In the genomic region with DNA sequence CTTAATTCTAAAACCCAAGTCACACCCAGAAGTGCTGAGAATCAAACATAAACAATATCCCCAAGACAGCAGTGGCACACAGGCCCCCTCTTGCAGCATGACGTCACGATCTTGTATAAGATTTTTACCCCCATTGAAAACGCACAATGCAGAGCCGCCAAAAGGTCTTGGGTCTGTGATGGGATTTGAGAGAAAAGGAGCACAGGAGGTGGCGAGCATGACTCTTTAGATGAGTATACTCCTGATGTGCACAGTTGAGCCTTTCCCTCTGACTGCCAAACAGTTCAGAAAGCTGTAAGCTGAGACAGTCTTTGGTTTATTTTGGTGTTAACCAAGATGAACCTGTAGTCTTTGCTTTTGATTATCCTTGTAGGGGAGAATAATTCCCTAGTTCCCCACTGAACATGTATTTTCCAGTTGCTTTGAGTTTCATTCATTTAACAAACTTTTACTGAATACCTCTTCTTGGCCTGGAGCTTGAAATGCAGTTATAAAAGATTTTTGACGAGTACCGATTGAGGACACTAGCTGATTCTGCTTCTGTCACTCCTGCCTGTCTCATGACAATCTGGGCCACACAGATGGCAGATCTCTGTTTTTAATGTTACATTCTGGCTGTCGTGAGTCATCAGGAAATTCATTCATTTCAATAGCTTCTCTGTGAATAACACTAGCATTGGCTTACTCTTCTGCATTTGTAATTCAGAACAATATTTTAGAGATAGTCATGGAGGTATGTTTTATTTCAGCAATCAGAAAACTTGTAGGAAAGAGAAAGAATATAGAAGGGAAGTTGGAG, we compare ENCODE assay signal across 1 cellular context.
TF ChIP-seq lines count a peak whose summit lies in the region.

No MANE protein-coding gene starts in this region.

TF ChIP-seq in SK-N-SH, 30 proteins besides CTCF, POLR2A, EP300 and RAD21:
- TF ChIP-seq FOXJ3 (CRISPR knock-in tag; IDR thresholded peaks at IDR 0.05) (no peak), JUND (IDR thresholded peaks at IDR 0.05) (0 out of 2 replicates have a peak, but pooled peaks have one; percentile 17), TEAD4 (IDR thresholded peaks at IDR 0.05; ENCODE audit: borderline replicate concordance, insufficient read depth) (no peak), TCF12 (IDR thresholded peaks at IDR 0.05) (peak; percentile 66; the same call in 1 of the 2 replicates), EZH2phosphoT487 (IDR thresholded peaks at IDR 0.05; ENCODE audit: borderline replicate concordance, low read depth) (no peak), NFIC (IDR thresholded peaks at IDR 0.05; ENCODE audit: borderline replicate concordance) (no peak), FOSL2 (IDR thresholded peaks at IDR 0.05; ENCODE audit: borderline replicate concordance, low read depth) (peak; percentile 54; the same call in 1 of the 2 replicates)
- TF ChIP-seq, protein P1, sequence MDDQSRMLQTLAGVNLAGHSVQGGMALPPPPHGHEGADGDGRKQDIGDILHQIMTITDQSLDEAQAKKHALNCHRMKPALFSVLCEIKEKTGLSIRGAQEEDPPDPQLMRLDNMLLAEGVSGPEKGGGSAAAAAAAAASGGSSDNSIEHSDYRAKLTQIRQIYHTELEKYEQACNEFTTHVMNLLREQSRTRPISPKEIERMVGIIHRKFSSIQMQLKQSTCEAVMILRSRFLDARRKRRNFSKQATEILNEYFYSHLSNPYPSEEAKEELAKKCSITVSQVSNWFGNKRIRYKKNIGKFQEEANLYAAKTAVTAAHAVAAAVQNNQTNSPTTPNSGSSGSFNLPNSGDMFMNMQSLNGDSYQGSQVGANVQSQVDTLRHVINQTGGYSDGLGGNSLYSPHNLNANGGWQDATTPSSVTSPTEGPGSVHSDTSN (IDR thresholded peaks at IDR 0.05) = peak; percentile 80
- TF ChIP-seq, protein P2, sequence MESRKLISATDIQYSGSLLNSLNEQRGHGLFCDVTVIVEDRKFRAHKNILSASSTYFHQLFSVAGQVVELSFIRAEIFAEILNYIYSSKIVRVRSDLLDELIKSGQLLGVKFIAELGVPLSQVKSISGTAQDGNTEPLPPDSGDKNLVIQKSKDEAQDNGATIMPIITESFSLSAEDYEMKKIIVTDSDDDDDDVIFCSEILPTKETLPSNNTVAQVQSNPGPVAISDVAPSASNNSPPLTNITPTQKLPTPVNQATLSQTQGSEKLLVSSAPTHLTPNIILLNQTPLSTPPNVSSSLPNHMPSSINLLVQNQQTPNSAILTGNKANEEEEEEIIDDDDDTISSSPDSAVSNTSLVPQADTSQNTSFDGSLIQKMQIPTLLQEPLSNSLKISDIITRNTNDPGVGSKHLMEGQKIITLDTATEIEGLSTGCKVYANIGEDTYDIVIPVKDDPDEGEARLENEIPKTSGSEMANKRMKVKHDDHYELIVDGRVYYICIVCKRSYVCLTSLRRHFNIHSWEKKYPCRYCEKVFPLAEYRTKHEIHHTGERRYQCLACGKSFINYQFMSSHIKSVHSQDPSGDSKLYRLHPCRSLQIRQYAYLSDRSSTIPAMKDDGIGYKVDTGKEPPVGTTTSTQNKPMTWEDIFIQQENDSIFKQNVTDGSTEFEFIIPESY (IDR thresholded peaks at IDR 0.05; ENCODE audit: borderline replicate concordance, low read depth) = no peak
